ENCODE assay signal across 21 cellular contexts in genomic region chr13:88005188-88005587, GRCh38.
DNase-seq lines count a peak whose midpoint lies in the region; ATAC-seq and TF ChIP-seq lines count a peak whose summit lies in the region.
"Had no signal": no experiment of that assay in that cellular context is flagged by ENCODE, and none has a peak within 500 bp of the region (broad histone marks: within the 10 kb centered on the region; RNA-seq: fewer than 3 reads in every experiment).

No MANE protein-coding gene starts in this region.

- TF ChIP-seq RAD21 in HCT116 (IDR thresholded peaks at IDR 0.05; ENCODE audit: low read depth): no peak

- BruUV-seq in HCT116 (replicated peaks; lab: Mats Ljungman, UMichigan) (no TSS peak), Panc1 (replicated peaks; lab: Mats Ljungman, UMichigan) (no TSS peak)

- H3K9me3 ChIP-seq in HCT116 (ENCODE audit: control insufficient read depth in 1 of 2, insufficient read depth in 1 of 2, low read depth in 1 of 2, low read length in 2 of 2): no peaks in the 10 kb centered on the region; a peak in 1 of 4 replicates
- H3K9me3 ChIP-seq in Panc1 (ENCODE audit: control insufficient read depth, insufficient read depth, low read depth, low read length): no peaks in the 10 kb centered on the region
- H3K9me3 ChIP-seq: transverse colon had no signal

- H4K20me1 ChIP-seq in HCT116 (ENCODE audit: insufficient read depth): no peaks in the 10 kb centered on the region

- TF ChIP-seq CTCF in 22Rv1 (IDR thresholded peaks at IDR 0.05) (peak; percentile 36), HCT116 (IDR thresholded peaks at IDR 0.05 in 2 of 3, conservative IDR thresholded peaks at IDR 0.05 in 1 of 3; ENCODE audit: borderline replicate concordance in 1 of 3, insufficient read depth in 1 of 3, low read depth in 2 of 3, low read length in 2 of 3) (0 out of 6 replicates have a peak, but pooled peaks of 1 of the 3 experiments have one; percentile 7), Panc1 (IDR thresholded peaks at IDR 0.05) (peak; percentile 11; the same call in 1 of the 2 replicates), epithelial cell of proximal tubule (conservative IDR thresholded peaks at IDR 0.05; ENCODE audit: low read depth, low read length) (peak; percentile 54)

- in situ Hi-C loops in Panc1 (cut with HindIII; ENCODE audit: low pct_unique_long_range_greater_than_20kb, low sequenced_read_pairs): no loop called here

- ATAC-seq in HCT116: peak; percentile 32; the same call in 1 of the 2 replicates
- no peak for ATAC-seq in Panc1
- ATAC-seq: activated CD8-positive, alpha-beta T cell treated with anti-CD3 and anti-CD28 coated beads for 36 hours; activated T-cell treated with anti-CD3 and anti-CD28 coated beads, Interleukin-2, amount 50 U/mL, for 4 hours; left cardiac atrium had no signal

- intact Hi-C loops in HCT116 (cut with micrococcal nuclease): no loop called here
- intact Hi-C loops in Panc1 (cut with micrococcal nuclease; ENCODE audit: unreplicated experiment): no loop called here

- no peak for TF ChIP-seq POLR2A in HCT116 (IDR thresholded peaks at IDR 0.05; ENCODE audit: borderline replicate concordance, extremely low read depth, insufficient read depth, insufficient read length)

- H3K27ac ChIP-seq in 22Rv1 (no peak overlapping the region), HCT116 (ENCODE audit: low read depth, low read length) (no peak overlapping the region), Panc1 (ENCODE audit: low read length) (no peak overlapping the region)
- H3K27ac ChIP-seq: cardiac muscle cell, transverse colon had no signal

- no peak overlapping the region for H3K9ac ChIP-seq in HCT116 (ENCODE audit: low read length)

- no peaks in the 10 kb centered on the region for H3K79me2 ChIP-seq in HCT116 (ENCODE audit: insufficient read depth, low read length)

- H3K4me3 ChIP-seq in HCT116 (replicated peaks in 1 of 2; ENCODE audit: low read depth in 1 of 2, low read length in 2 of 2) (no peak overlapping the region), Panc1 (ENCODE audit: low read depth in 2 of 2, low read length in 2 of 2) (no peak overlapping the region), epithelial cell of proximal tubule (ENCODE audit: low read depth, low read length) (no peak overlapping the region)
- H3K4me3 ChIP-seq: cardiac muscle cell, transverse colon had no signal

- H3K9me2 ChIP-seq in HCT116 (ENCODE audit: insufficient read depth): no peaks in the 10 kb centered on the region

- CTCF ChIA-PET in HCT116 (lab: Charles Lee): no interaction called here
- CTCF ChIA-PET in Panc1 (lab: Charles Lee): no interaction called here

- H2AFZ ChIP-seq in HCT116 (ENCODE audit: low read depth, low read length, poor library complexity, severe bottlenecking): no peak overlapping the region

- POLR2A ChIA-PET in HCT116 (lab: Charles Lee) (no interaction called here), Panc1 (lab: Charles Lee) (no interaction called here)

- no peak overlapping the region for H3K4me2 ChIP-seq in HCT116 (ENCODE audit: low read length)

- RAD21 ChIA-PET in HCT116 (lab: Charles Lee; ENCODE audit: low non-redundant PET in 1 of 2, low total read pairs in 2 of 2, uncharacterized antibody in 2 of 2, unreplicated experiment in 2 of 2): no interaction called here

- H3K27me3 ChIP-seq in HCT116 (ENCODE audit: insufficient read depth, low read length): no peaks in the 10 kb centered on the region
- no peaks in the 10 kb centered on the region for H3K27me3 ChIP-seq in Panc1 (ENCODE audit: control insufficient read depth, insufficient read depth, low read length)
- H3K27me3 ChIP-seq: cardiac muscle cell, transverse colon had no signal

- DNase-seq in HCT116 (ENCODE audit: low read depth, low spot score): no peak
- no peak for DNase-seq in Panc1 (ENCODE audit: low read depth, low spot score)
- no peak for DNase-seq in epithelial cell of proximal tubule (ENCODE audit: low read depth)
- no peak for DNase-seq in NCI-H526 treated with DMSO at 0.1 percent for 48 hours (lab: John Stamatoyannopoulos, UW)
- no peak for DNase-seq in GM03348 (ENCODE audit: low spot score)
- no peak for DNase-seq in DMS153 (lab: John Stamatoyannopoulos, UW)
- no peak for DNase-seq in NCI-H2196 treated with DMSO at 0.1 percent for 48 hours (lab: John Stamatoyannopoulos, UW; ENCODE audit: unreplicated experiment)
- DNase-seq: activated CD8-positive, alpha-beta T cell treated with anti-CD3 and anti-CD28 coated beads for 36 hours; activated T-cell treated with anti-CD3 and anti-CD28 coated beads, Interleukin-2, amount 50 U/mL, for 4 hours; CD8-positive, alpha-beta memory T cell; effector memory CD4-positive, alpha-beta T cell; left cardiac atrium; midbrain; MV-4-11; NCI-H2081 treated with DMSO at 0.1 percent for 48 hours; NCI-H524; stimulated activated CD4-positive, alpha-beta T cell treated with anti-CD3 and anti-CD28 coated beads, Interleukin-15, amount 100 ng/mL, for 24 hours; stimulated activated naive B cell treated with anti-CD40 and anti-IgM and Interleukin-4, amounts not matched to agents 10 μg/mL and 1 μg/mL and 100 μg/mL, for 72 hours; transverse colon had no signal

- H3K4me1 ChIP-seq in HCT116 (ENCODE audit: control insufficient read depth in 1 of 2, insufficient read depth in 2 of 2, low read length in 2 of 2) (no peaks in the 10 kb centered on the region), Panc1 (ENCODE audit: control insufficient read depth, insufficient read depth, low read length) (no peaks in the 10 kb centered on the region)
- H3K4me1 ChIP-seq: transverse colon had no signal

- no peaks in the 10 kb centered on the region for H3K36me3 ChIP-seq in HCT116 (ENCODE audit: control insufficient read depth in 1 of 2, insufficient read depth in 2 of 2, low read length in 2 of 2)
- no peaks in the 10 kb centered on the region for H3K36me3 ChIP-seq in Panc1 (ENCODE audit: control insufficient read depth, insufficient read depth, low read length)
- H3K36me3 ChIP-seq: cardiac muscle cell, transverse colon had no signal

TF ChIP-seq in HCT116, 20 proteins besides CTCF, POLR2A, EP300 and RAD21:
- TF ChIP-seq EGR1 (IDR thresholded peaks at IDR 0.05; ENCODE audit: low read depth) (no peak), ATF3 (IDR thresholded peaks at IDR 0.05) (no peak), SIN3A (IDR thresholded peaks at IDR 0.05; ENCODE audit: low read depth) (no peak), SRF (IDR thresholded peaks at IDR 0.05; ENCODE audit: low read depth) (no peak), EZH2phosphoT487 (IDR thresholded peaks at IDR 0.05; ENCODE audit: borderline replicate concordance) (no peak), FOSL1 (IDR thresholded peaks at IDR 0.05; ENCODE audit: low read depth) (no peak), EZH2 (IDR thresholded peaks at IDR 0.05) (no peak), ELF1 (IDR thresholded peaks at IDR 0.05; ENCODE audit: borderline replicate concordance, low read depth) (no peak), CEBPB (IDR thresholded peaks at IDR 0.05; ENCODE audit: low read depth) (no peak), ZNF274 (IDR thresholded peaks at IDR 0.05; ENCODE audit: low read depth, low read length) (no peak)
- TF ChIP-seq, protein P1, sequence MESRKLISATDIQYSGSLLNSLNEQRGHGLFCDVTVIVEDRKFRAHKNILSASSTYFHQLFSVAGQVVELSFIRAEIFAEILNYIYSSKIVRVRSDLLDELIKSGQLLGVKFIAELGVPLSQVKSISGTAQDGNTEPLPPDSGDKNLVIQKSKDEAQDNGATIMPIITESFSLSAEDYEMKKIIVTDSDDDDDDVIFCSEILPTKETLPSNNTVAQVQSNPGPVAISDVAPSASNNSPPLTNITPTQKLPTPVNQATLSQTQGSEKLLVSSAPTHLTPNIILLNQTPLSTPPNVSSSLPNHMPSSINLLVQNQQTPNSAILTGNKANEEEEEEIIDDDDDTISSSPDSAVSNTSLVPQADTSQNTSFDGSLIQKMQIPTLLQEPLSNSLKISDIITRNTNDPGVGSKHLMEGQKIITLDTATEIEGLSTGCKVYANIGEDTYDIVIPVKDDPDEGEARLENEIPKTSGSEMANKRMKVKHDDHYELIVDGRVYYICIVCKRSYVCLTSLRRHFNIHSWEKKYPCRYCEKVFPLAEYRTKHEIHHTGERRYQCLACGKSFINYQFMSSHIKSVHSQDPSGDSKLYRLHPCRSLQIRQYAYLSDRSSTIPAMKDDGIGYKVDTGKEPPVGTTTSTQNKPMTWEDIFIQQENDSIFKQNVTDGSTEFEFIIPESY (IDR thresholded peaks at IDR 0.05; ENCODE audit: extremely low read depth, insufficient replicate concordance, low read length): no peak
